29 cellular contexts compared by ENCODE assay signal in the genomic region with DNA sequence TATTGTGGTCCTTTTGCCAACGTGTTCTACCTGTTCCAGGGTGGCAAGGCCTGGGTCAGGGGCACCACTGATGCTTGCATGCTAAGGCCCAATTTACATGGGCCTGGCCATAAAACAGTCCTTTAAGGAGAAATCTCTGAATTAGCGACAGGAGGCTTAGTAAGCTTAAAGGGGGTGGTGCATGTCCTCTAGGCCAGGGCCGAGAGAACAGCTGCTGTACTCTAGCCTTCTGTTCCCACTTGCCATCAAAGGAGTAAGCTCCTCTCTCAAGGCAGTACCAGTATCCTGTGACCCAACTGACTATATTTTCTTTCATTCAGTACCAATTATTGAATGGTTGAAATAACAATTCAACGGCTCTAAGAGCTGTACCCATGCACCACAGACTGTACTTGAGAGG.
"Had no signal": no experiment of that assay in that cellular context is flagged by ENCODE, and none has a peak within 500 bp of the region (broad histone marks: within the 10 kb centered on the region; RNA-seq: fewer than 3 reads in every experiment).

No MANE protein-coding gene starts in this region.

- H3K4me3 Mint-ChIP-seq: immature natural killer cell; naive B cell; natural killer cell; nephron progenitor cell; neural progenitor cell; stimulated activated effector memory CD8-positive, alpha-beta T cell treated with anti-CD3 and anti-CD28 coated beads, Interleukin-12 subunit alpha, Interleukin-12 subunit beta, amount 100 ng/mL, for 72 hours; stimulated activated naive CD8-positive, alpha-beta T cell treated with anti-CD3 and anti-CD28 coated beads, Interleukin-15, Interleukin-2, amounts not matched to agents 100 ng/mL and 50 ng/mL, for 24 hours had no signal

- DNase-seq: hippocampal formation; immature natural killer cell; kidney; left colon; left lung; lower lobe of right lung; mammary epithelial cell; mesenchymal stem cell; naive B cell; natural killer cell; nephron progenitor cell; ovary; small intestine; spleen; stimulated activated CD4-positive, alpha-beta T cell treated with anti-CD3 and anti-CD28 coated beads, Interleukin-4, amount 100 ng/mL, for 24 hours; stimulated activated naive CD4-positive, alpha-beta T cell; tibial artery; trophoblast cell; upper lobe of right lung had no signal

- H3K27me3 Mint-ChIP-seq: naive B cell; stimulated activated naive CD8-positive, alpha-beta T cell treated with anti-CD3 and anti-CD28 coated beads, Interleukin-15, Interleukin-2, amounts not matched to agents 100 ng/mL and 50 ng/mL, for 24 hours had no signal

- H3K4me3 ChIP-seq: left lung, lower lobe of right lung, neural progenitor cell, ovary, right atrium auricular region, spleen, suprapubic skin, thoracic aorta, tibial artery, upper lobe of right lung had no signal

- H3K9me3 Mint-ChIP-seq: immature natural killer cell; naive B cell; natural killer cell; nephron progenitor cell; stimulated activated effector memory CD8-positive, alpha-beta T cell treated with anti-CD3 and anti-CD28 coated beads, Interleukin-12 subunit alpha, Interleukin-12 subunit beta, amount 100 ng/mL, for 72 hours; stimulated activated naive CD8-positive, alpha-beta T cell treated with anti-CD3 and anti-CD28 coated beads, Interleukin-15, Interleukin-2, amounts not matched to agents 100 ng/mL and 50 ng/mL, for 24 hours had no signal

- H3K4me1 Mint-ChIP-seq: immature natural killer cell; naive B cell; natural killer cell; stimulated activated effector memory CD8-positive, alpha-beta T cell treated with anti-CD3 and anti-CD28 coated beads, Interleukin-12 subunit alpha, Interleukin-12 subunit beta, amount 100 ng/mL, for 72 hours had no signal

- H3K27me3 ChIP-seq: left lung, neural progenitor cell, neutrophil, ovary, right atrium auricular region, spleen, suprapubic skin, tibial artery, upper lobe of right lung had no signal

- FAIRE-seq: islet of Langerhans, kidney, small intestine, urothelium cell line had no signal

- H3K36me3 ChIP-seq: left lung, lower lobe of right lung, neural progenitor cell, neutrophil, ovary, right atrium auricular region, spleen, suprapubic skin, thoracic aorta, tibial artery, upper lobe of right lung had no signal

- H3K9me3 ChIP-seq: left lung, lower lobe of right lung, neutrophil, ovary, right atrium auricular region, spleen, suprapubic skin, thoracic aorta, tibial artery, upper lobe of right lung had no signal

- H3K27ac Mint-ChIP-seq: immature natural killer cell; natural killer cell; nephron progenitor cell; neural progenitor cell; progenitor cell of endocrine pancreas; stimulated activated effector memory CD8-positive, alpha-beta T cell treated with anti-CD3 and anti-CD28 coated beads, Interleukin-12 subunit alpha, Interleukin-12 subunit beta, amount 100 ng/mL, for 72 hours; stimulated activated naive CD8-positive, alpha-beta T cell treated with anti-CD3 and anti-CD28 coated beads, Interleukin-15, Interleukin-2, amounts not matched to agents 100 ng/mL and 50 ng/mL, for 24 hours had no signal

- H3K27ac ChIP-seq: left lung, lower lobe of right lung, neural progenitor cell, neutrophil, ovary, right atrium auricular region, spleen, suprapubic skin, thoracic aorta, tibial artery, upper lobe of right lung had no signal

- H3K36me3 Mint-ChIP-seq: immature natural killer cell; naive B cell; natural killer cell; stimulated activated effector memory CD8-positive, alpha-beta T cell treated with anti-CD3 and anti-CD28 coated beads, Interleukin-12 subunit alpha, Interleukin-12 subunit beta, amount 100 ng/mL, for 72 hours had no signal

- H3K4me1 ChIP-seq: left lung, lower lobe of right lung, right atrium auricular region, suprapubic skin, tibial artery, upper lobe of right lung had no signal

- H3K9ac ChIP-seq: neural progenitor cell had no signal
